ENCODE assay signal across 15 cellular contexts in genomic region chr12:3207174-3207573, GRCh38.
A peak's percentile ranks its signal among the peaks of the same experiment; 100 is the strongest.
DNase-seq lines count a peak whose midpoint lies in the region; ATAC-seq and TF ChIP-seq lines count a peak whose summit lies in the region.
"Had no signal": no experiment of that assay in that cellular context is flagged by ENCODE, and none has a peak within 500 bp of the region (broad histone marks: within the 10 kb centered on the region; RNA-seq: fewer than 3 reads in every experiment).

No MANE protein-coding gene starts in this region.

- POLR2A ChIA-PET in CD4-positive, alpha-beta memory T cell (lab: Charles Lee; ENCODE audit: partially characterized antibody) = no interaction called here

- peaks cover 20% of the 10 kb centered on the region for H3K4me1 Mint-ChIP-seq in endodermal cell
- H3K4me1 Mint-ChIP-seq in CD4-positive, alpha-beta memory T cell = peaks cover 0 to 5% (median 2%) of the 10 kb centered on the region in 4 donors

- H3K27me3 Mint-ChIP-seq in endodermal cell (ENCODE audit: insufficient read depth) = peaks cover 6% of the 10 kb centered on the region
- H3K27me3 Mint-ChIP-seq in CD4-positive, alpha-beta memory T cell = peaks cover 14 to 15% of the 10 kb centered on the region in 2 donors

- H3K9ac ChIP-seq in endodermal cell (ENCODE audit: extremely low read depth, low read length, poor library complexity, severe bottlenecking) = no peak overlapping the region

- peak overlapping the region; percentile 1 for H3K27ac Mint-ChIP-seq in endodermal cell
- H3K27ac Mint-ChIP-seq in CD4-positive, alpha-beta memory T cell = no peak overlapping the region
- H3K27ac Mint-ChIP-seq: HFFc6 had no signal

- H3K4me3 ChIP-seq in endodermal cell (ENCODE audit: low read length) = no peak overlapping the region
- H3K4me3 ChIP-seq in CD4-positive, alpha-beta memory T cell (ENCODE audit: low read length in 2 of 2) = no peak overlapping the region
- H3K4me3 ChIP-seq: SJCRH30 had no signal

- no peaks in the 10 kb centered on the region for H3K4me1 ChIP-seq in endodermal cell (ENCODE audit: control insufficient read depth, insufficient read depth, low read length)
- no peaks in the 10 kb centered on the region for H3K4me1 ChIP-seq in CD4-positive, alpha-beta memory T cell (ENCODE audit: insufficient read depth, low read length)

- H3K36me3 Mint-ChIP-seq in endodermal cell (ENCODE audit: low read depth) = peaks cover 9% of the 10 kb centered on the region
- H3K36me3 Mint-ChIP-seq in CD4-positive, alpha-beta memory T cell = no peaks in the 10 kb centered on the region

- no peaks in the 10 kb centered on the region for H3K9me3 ChIP-seq in endodermal cell (ENCODE audit: control insufficient read depth, low read length)
- H3K9me3 ChIP-seq in CD4-positive, alpha-beta memory T cell (ENCODE audit: control insufficient read depth in 1 of 2, low read length in 2 of 2) = no peaks in the 10 kb centered on the region
- H3K9me3 ChIP-seq: SJCRH30 had no signal

- no peaks in the 10 kb centered on the region for H3K36me3 ChIP-seq in endodermal cell (ENCODE audit: control insufficient read depth, insufficient read depth, low read length)
- H3K36me3 ChIP-seq in CD4-positive, alpha-beta memory T cell (ENCODE audit: insufficient read depth, low read length) = no peaks in the 10 kb centered on the region

- no peak overlapping the region for H3K4me3 Mint-ChIP-seq in endodermal cell
- no peak overlapping the region for H3K4me3 Mint-ChIP-seq in CD4-positive, alpha-beta memory T cell
- H3K4me3 Mint-ChIP-seq: HFFc6 had no signal

- DNase-seq in Right ventricle myocardium superior = no peak
- no peak for DNase-seq in cardiac septum (ENCODE audit: low spot score)
- no peak for DNase-seq in endodermal cell
- peak; percentile 81 for DNase-seq in left kidney (ENCODE audit: low read depth, low spot score)
- no peak for DNase-seq in CD4-positive, alpha-beta memory T cell
- DNase-seq in activated gamma-delta T cell treated with Interleukin-2 at 50 U/mL for 16 hours = no peak
- DNase-seq in 8988T = no peak
- DNase-seq: EL, HFFc6, KG1, NCI-H1436, NCI-H2081 treated with DMSO at 0.1 percent for 48 hours, NCI-H510A treated with DMSO at 0.1 percent for 48 hours, SJCRH30 had no signal

- intact Hi-C loops in Right ventricle myocardium superior (cut with DNase I) (loop anchor here (5.0 to 10.0 kb wide), 2 partner anchors 65 to 132 kb away; partner anchors contain the start of gene TSPAN9), cardiac septum (cut with DNase I) (loop anchor here (2.0 to 5.0 kb wide), 2 partner anchors 35 to 68 kb away; no protein-coding TSS in a partner anchor)
- intact Hi-C loops in CD4-positive, alpha-beta memory T cell (cut with micrococcal nuclease) = no loop called here

- 73% methylated on average over 4 to 7 of the region's 7 CpGs for WGBS in endodermal cell (ENCODE audit: insufficient coverage in 1 of 2, insufficient read length in 1 of 2), 2 experiments

- H3K9me3 Mint-ChIP-seq in endodermal cell = no peaks in the 10 kb centered on the region
- no peaks in the 10 kb centered on the region for H3K9me3 Mint-ChIP-seq in CD4-positive, alpha-beta memory T cell
- H3K9me3 Mint-ChIP-seq: HFFc6 had no signal

- H3K27ac ChIP-seq in endodermal cell (ENCODE audit: low read depth, low read length) = no peak overlapping the region
- H3K27ac ChIP-seq in CD4-positive, alpha-beta memory T cell (ENCODE audit: low read depth, low read length) = no peak overlapping the region
- H3K27ac ChIP-seq: SJCRH30 had no signal

- ATAC-seq in Right ventricle myocardium superior (ENCODE audit: poor library complexity) (peak; percentile 17), GM21717 (IDR thresholded peaks at IDR 0.05; ENCODE audit: unreplicated experiment) (no peak)

- H3K27me3 ChIP-seq in endodermal cell (ENCODE audit: control insufficient read depth, insufficient read depth, low read length, poor library complexity, severe bottlenecking) = peaks cover 5% of the 10 kb centered on the region
- H3K27me3 ChIP-seq in CD4-positive, alpha-beta memory T cell (ENCODE audit: insufficient read depth, low read length) = peaks cover 8% of the 10 kb centered on the region
- H3K27me3 ChIP-seq: SJCRH30 had no signal

- TF ChIP-seq CTCF in endodermal cell (conservative IDR thresholded peaks at IDR 0.05) = no peak

- CTCF ChIA-PET in CD4-positive, alpha-beta memory T cell (lab: Charles Lee; ENCODE audit: partially characterized antibody) = interaction anchor here (1.0 kb wide), 1 partner anchor 16 kb away, joined by 3 read pairs; no protein-coding TSS in a partner anchor
